In genomic region chr5:145834917-145835838, GRCh38 we compare ENCODE assay signal across 1 cellular context.
A peak's percentile ranks its signal among the peaks of the same experiment; 100 is the strongest.
TF ChIP-seq lines count a peak whose summit lies in the region.

TSS of gene PRELID2 (minus strand) at chr5:145835342. CDS start at chr5:145835251, 91 bp downstream.

TF ChIP-seq in K562, 482 proteins besides CTCF, POLR2A, EP300 and RAD21 (continued from another document):
- TF ChIP-seq ID3 (CRISPR knock-in tag; IDR thresholded peaks at IDR 0.05) (no peak), ID3 (tag; IDR thresholded peaks at IDR 0.05) (0 out of 2 replicates have a peak, but pooled peaks have one; percentile 51), HDAC1 (IDR thresholded peaks at IDR 0.05) (peak in 1 of 2 experiments; percentile 51; a peak in 2 of 4 replicates), FOXA1 (IDR thresholded peaks at IDR 0.05; ENCODE audit: borderline replicate concordance) (no peak), CREM (IDR thresholded peaks at IDR 0.05; ENCODE audit: low read depth) (peak; percentile 79), SAFB (IDR thresholded peaks at IDR 0.05; ENCODE audit: borderline replicate concordance, low read depth, low read length) (peak; percentile 71; the same call in 1 of the 2 replicates), KLF1 (tag; IDR thresholded peaks at IDR 0.05) (peak; percentile 78), MXD1 (CRISPR knock-in tag; IDR thresholded peaks at IDR 0.05; ENCODE audit: borderline replicate concordance, poor library complexity, severe bottlenecking) (no peak), ZNF41 (CRISPR knock-in tag; conservative IDR thresholded peaks at IDR 0.05) (no peak), RNF2 (IDR thresholded peaks at IDR 0.05) (0 out of 2 replicates have a peak, but pooled peaks have one; percentile 14), JUN (IDR thresholded peaks at IDR 0.05; ENCODE audit: borderline replicate concordance, low read depth, low read length) (0 out of 2 replicates have a peak, but pooled peaks have one; percentile 37), JUN (CRISPR knock-in tag; IDR thresholded peaks at IDR 0.05; ENCODE audit: borderline replicate concordance) (no peak), ZNF644 (tag; IDR thresholded peaks at IDR 0.05; ENCODE audit: low read depth) (no peak), KDM5B (IDR thresholded peaks at IDR 0.05; ENCODE audit: insufficient replicate concordance, low read depth, low read length) (peak; percentile 90), ZNF75A (CRISPR knock-in tag; IDR thresholded peaks at IDR 0.05) (no peak)
